Comparison of ENCODE assay signal across 1 cellular context in genomic region chr14:69692542-69693053, GRCh38.
TF ChIP-seq lines count a peak whose summit lies in the region.

No MANE protein-coding gene starts in this region.

TF ChIP-seq in GM12878, 131 proteins besides CTCF, POLR2A, EP300 and RAD21 (continued from another document):
- TF ChIP-seq CREB1 (IDR thresholded peaks at IDR 0.05; ENCODE audit: low read depth) (no peak), RUNX3 (IDR thresholded peaks at IDR 0.05; ENCODE audit: low read length) (no peak), E2F8 (IDR thresholded peaks at IDR 0.05; ENCODE audit: low read depth, partially characterized antibody) (no peak), YY1 (IDR thresholded peaks at IDR 0.05; ENCODE audit: low read depth, low read length) (no peak)
